ENCODE assay signal across 1 cellular context in genomic region chr6:33208089-33208967, GRCh38.
TF ChIP-seq lines count a peak whose summit lies in the region.

TSS of gene RING1 (plus strand) at chr6:33208500. CDS start at chr6:33208823, 323 bp downstream.

TF ChIP-seq in K562, 482 proteins besides CTCF, POLR2A, EP300 and RAD21 (continued from another document and continues in another):
- TF ChIP-seq ZHX1 (conservative IDR thresholded peaks at IDR 0.05; ENCODE audit: low read length) (no peak), L3MBTL2 (IDR thresholded peaks at IDR 0.05) (peak; percentile 59; the same call in 1 of the 2 replicates), ZNF124 (CRISPR knock-in tag; IDR thresholded peaks at IDR 0.05) (no peak), ELF4 (CRISPR knock-in tag; IDR thresholded peaks at IDR 0.05) (0 out of 2 replicates have a peak, but pooled peaks have one; percentile 20), TAF7 (tag; IDR thresholded peaks at IDR 0.05) (no peak), ZNF655 (CRISPR knock-in tag; IDR thresholded peaks at IDR 0.05) (no peak), ID3 (CRISPR knock-in tag; IDR thresholded peaks at IDR 0.05) (no peak), ID3 (tag; IDR thresholded peaks at IDR 0.05) (peak; percentile 29; the same call in 1 of the 2 replicates), ATF2 (CRISPR knock-in tag; IDR thresholded peaks at IDR 0.05) (peak; percentile 87; the same call in 1 of the 2 replicates), PHF20 (IDR thresholded peaks at IDR 0.05; ENCODE audit: partially characterized antibody) (peak; percentile 69), RFX7 (CRISPR knock-in tag; IDR thresholded peaks at IDR 0.05) (peak; percentile 53; the same call in 1 of the 2 replicates), ZNF318 (IDR thresholded peaks at IDR 0.05; ENCODE audit: borderline replicate concordance in 1 of 2, low read depth in 1 of 2) (no peak), KDM2B (CRISPR knock-in tag; IDR thresholded peaks at IDR 0.05) (peak; percentile 55), KAT2B (IDR thresholded peaks at IDR 0.05; ENCODE audit: low read depth, low read length) (no peak), ETV6 (IDR thresholded peaks at IDR 0.05; ENCODE audit: borderline replicate concordance in 1 of 2, low read depth in 2 of 2, low read length in 1 of 2) (0 out of 4 replicates have a peak, but pooled peaks of 1 of the 2 experiments have one; percentile 53), ETV6 (CRISPR knock-in tag; IDR thresholded peaks at IDR 0.05; ENCODE audit: borderline replicate concordance) (no peak), E2F5 (CRISPR knock-in tag; IDR thresholded peaks at IDR 0.05) (peak; percentile 58; the same call in 1 of the 2 replicates), MLLT1 (IDR thresholded peaks at IDR 0.05) (peak in 1 of 2 experiments; percentile 40; a peak in 1 of 4 replicates), PRDM10 (IDR thresholded peaks at IDR 0.05; ENCODE audit: partially characterized antibody) (peak; percentile 41), TGIF2 (CRISPR knock-in tag; IDR thresholded peaks at IDR 0.05) (peak; percentile 94), BRD4 (IDR thresholded peaks at IDR 0.05) (peak; percentile 88; the same call in 1 of the 2 replicates), ESRRB (CRISPR knock-in tag; IDR thresholded peaks at IDR 0.05; ENCODE audit: borderline replicate concordance) (0 out of 2 replicates have a peak, but pooled peaks have one; percentile 66), DEAF1 (CRISPR knock-in tag; IDR thresholded peaks at IDR 0.05) (no peak), SRSF3 (IDR thresholded peaks at IDR 0.05; ENCODE audit: insufficient read depth, low read length) (0 out of 2 replicates have a peak, but pooled peaks have one; percentile 67)
